Comparison of ENCODE assay signal across 8 cellular contexts in the genomic region with DNA sequence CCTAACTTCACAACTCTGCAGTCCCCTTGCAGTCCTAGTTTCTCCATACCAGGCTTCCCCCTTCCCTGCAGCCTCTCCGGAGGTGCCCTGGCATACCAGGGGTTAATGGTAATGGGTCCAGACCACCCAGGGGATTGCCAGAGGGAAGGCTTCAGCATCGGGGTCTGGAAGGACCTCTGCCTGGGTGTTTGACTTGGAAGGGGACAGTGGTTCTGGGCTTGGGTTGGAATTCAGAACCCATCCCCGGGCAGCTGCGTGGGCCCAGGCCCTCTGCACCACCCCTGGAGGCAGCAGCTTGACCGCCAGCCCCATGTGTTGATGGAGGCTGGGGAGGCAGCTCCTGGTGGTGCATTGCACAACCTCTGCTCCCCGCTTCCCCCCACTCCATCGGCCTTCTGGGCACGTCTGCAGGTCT. TPM values are rescaled to one million over a fixed set of nuclear protein-coding genes. Genes with fewer than 3 reads are reported as not detected.
DNase-seq lines count a peak whose midpoint lies in the region; ATAC-seq, FAIRE-seq and TF ChIP-seq lines count a peak whose summit lies in the region.

No MANE protein-coding gene starts in this region.

- H3K9ac ChIP-seq in astrocyte (ENCODE audit: low read length): peak overlapping the region; percentile 73

- DNase-seq in activated CD8-positive, alpha-beta memory T cell treated with anti-CD3 and anti-CD28 coated beads, Interleukin-2, amount 10 ng/mL, durations not matched to agents 7 days and 5 days: no peak
- no peak for DNase-seq in activated CD8-positive, alpha-beta memory T cell treated with anti-CD3 and anti-CD28 coated beads, Interleukin-2, amount 50 U/mL, for 48 hours
- no peak for DNase-seq in astrocyte (ENCODE audit: low read depth)
- no peak for DNase-seq in kidney epithelial cell (ENCODE audit: low read depth)
- peak in 1 of 2 donors; percentile 44 for DNase-seq in thyroid gland
- DNase-seq in LoVo (ENCODE audit: low spot score): no peak
- DNase-seq in NOMO-1 treated with DMSO at 0.1 percent for 48 hours (lab: John Stamatoyannopoulos, UW; ENCODE audit: unreplicated experiment): no peak
- no peak for DNase-seq in GOT3 (lab: John Stamatoyannopoulos, UW)

- CTCF ChIA-PET in activated CD8-positive, alpha-beta memory T cell treated with anti-CD3 and anti-CD28 coated beads, Interleukin-2, amount 10 ng/mL, durations not matched to agents 7 days and 5 days (lab: Charles Lee): interaction anchor here (0.7 to 1.4 kb wide), 2 partner anchors 48 to 68 kb away, joined by 3 to 4 read pairs; no protein-coding TSS in a partner anchor

- H3K9me3 ChIP-seq in astrocyte (ENCODE audit: insufficient read depth, low read depth, low read length) (no peaks in the 10 kb centered on the region), thyroid gland (no peaks in the 10 kb centered on the region)

- H3K36me3 ChIP-seq in astrocyte (ENCODE audit: insufficient read depth, low read length) (no peaks in the 10 kb centered on the region), kidney epithelial cell (ENCODE audit: control insufficient read depth, insufficient read depth, low read length) (peaks cover 1% of the 10 kb centered on the region), thyroid gland (no peaks in the 10 kb centered on the region)

- 29 to 43% methylated on average over 5 to 7 of the region's 8 CpGs for WGBS in thyroid gland, 2 donors

- peaks cover 5% of the 10 kb centered on the region for H3K4me1 Mint-ChIP-seq in activated CD8-positive, alpha-beta memory T cell treated with anti-CD3 and anti-CD28 coated beads, Interleukin-2, amount 10 ng/mL, durations not matched to agents 7 days and 5 days
- H3K4me1 Mint-ChIP-seq in astrocyte (ENCODE audit: low read depth, unreplicated experiment): peaks cover 13% of the 10 kb centered on the region

- no peak for ATAC-seq in activated CD8-positive, alpha-beta memory T cell treated with anti-CD3 and anti-CD28 coated beads, Interleukin-2, amount 10 ng/mL, durations not matched to agents 7 days and 5 days

- H3K4me1 ChIP-seq in astrocyte (ENCODE audit: insufficient read depth, low read length) (peaks cover 20% of the 10 kb centered on the region), thyroid gland (peaks cover 10 to 18% of the 10 kb centered on the region in 2 donors)

- H3K27ac ChIP-seq in astrocyte (ENCODE audit: low read depth, low read length): peak overlapping the region; percentile 17
- H3K27ac ChIP-seq in thyroid gland: peak overlapping the region; percentile 26 to 83 (median 36)

- H4K20me1 ChIP-seq in astrocyte (ENCODE audit: insufficient read depth, low read length): peaks cover 53% of the 10 kb centered on the region

- H3K27me3 Mint-ChIP-seq in activated CD8-positive, alpha-beta memory T cell treated with anti-CD3 and anti-CD28 coated beads, Interleukin-2, amount 10 ng/mL, durations not matched to agents 7 days and 5 days: peaks cover 27% of the 10 kb centered on the region
- peaks cover 4% of the 10 kb centered on the region for H3K27me3 Mint-ChIP-seq in astrocyte (ENCODE audit: low read depth, unreplicated experiment)

- H3K4me3 ChIP-seq in astrocyte (ENCODE audit: insufficient read depth, low read depth, low read length) (peak overlapping the region; percentile 61), kidney epithelial cell (ENCODE audit: low read depth, low read length) (peak overlapping the region; percentile 47), thyroid gland (replicated peaks in 1 of 3) (peak overlapping the region in 2 of 3 donors; percentile 62 to 83)

- intact Hi-C loops in thyroid gland (cut with DNase I): no loop called here

- FAIRE-seq in astrocyte (lab: Jason Lieb, UNC): no peak

- H3K4me3 Mint-ChIP-seq in activated CD8-positive, alpha-beta memory T cell treated with anti-CD3 and anti-CD28 coated beads, Interleukin-2, amount 10 ng/mL, durations not matched to agents 7 days and 5 days: peak overlapping the region; percentile 52
- H3K4me3 Mint-ChIP-seq in astrocyte (ENCODE audit: unreplicated experiment): peak overlapping the region; percentile 91

- no peaks in the 10 kb centered on the region for H3K36me3 Mint-ChIP-seq in activated CD8-positive, alpha-beta memory T cell treated with anti-CD3 and anti-CD28 coated beads, Interleukin-2, amount 10 ng/mL, durations not matched to agents 7 days and 5 days
- H3K36me3 Mint-ChIP-seq in astrocyte (ENCODE audit: low read depth, unreplicated experiment): peaks cover 8% of the 10 kb centered on the region

- H3K4me2 ChIP-seq in astrocyte (ENCODE audit: low read length): peak overlapping the region; percentile 87

- TF ChIP-seq CTCF in astrocyte (IDR thresholded peaks at IDR 0.05; ENCODE audit: insufficient read depth, low read depth, low read length) (no peak), kidney epithelial cell (IDR thresholded peaks at IDR 0.05; ENCODE audit: insufficient read depth, low read length, poor library complexity, severe bottlenecking) (no peak), thyroid gland (IDR thresholded peaks at IDR 0.05) (no peak)

- no peak overlapping the region for H2AFZ ChIP-seq in astrocyte (ENCODE audit: low read depth, low read length)

- H3K27ac Mint-ChIP-seq in activated CD8-positive, alpha-beta memory T cell treated with anti-CD3 and anti-CD28 coated beads, Interleukin-2, amount 10 ng/mL, durations not matched to agents 7 days and 5 days: no peak overlapping the region
- H3K27ac Mint-ChIP-seq in astrocyte (ENCODE audit: unreplicated experiment): peak overlapping the region; percentile 47

- H3K79me2 ChIP-seq in astrocyte (ENCODE audit: insufficient read depth, low read length): peaks cover 58% of the 10 kb centered on the region

- no peak for TF ChIP-seq POLR2A in thyroid gland (IDR thresholded peaks at IDR 0.05)

- H3K27me3 ChIP-seq in astrocyte (ENCODE audit: insufficient read depth, low read length) (no peaks in the 10 kb centered on the region), kidney epithelial cell (ENCODE audit: control insufficient read depth, insufficient read depth, low read length) (no peaks in the 10 kb centered on the region), thyroid gland (no peaks in the 10 kb centered on the region)

- H3K9me3 Mint-ChIP-seq in activated CD8-positive, alpha-beta memory T cell treated with anti-CD3 and anti-CD28 coated beads, Interleukin-2, amount 10 ng/mL, durations not matched to agents 7 days and 5 days (ENCODE audit: low read depth): no peaks in the 10 kb centered on the region
- H3K9me3 Mint-ChIP-seq in astrocyte (ENCODE audit: unreplicated experiment): no peaks in the 10 kb centered on the region

RNA-seq across cellular contexts. Expression of gene NCS1, which starts 1.3 kb away (rescaled TPM):
- total RNA-seq in activated CD8-positive, alpha-beta memory T cell treated with anti-CD3 and anti-CD28 coated beads, Interleukin-2, amount 10 ng/mL, durations not matched to agents 7 days and 5 days: 10 to 100 TPM in 1 of 2 experiments, 1 to 10 TPM in 1; 4.0 to 16.9 TPM
- total RNA-seq in astrocyte (119 and 126 TPM in 2 replicates), kidney epithelial cell (69.2 and 72.8 TPM in 2 replicates), thyroid gland (10 to 100 TPM; 31.0 to 85.4 (median 61.2) TPM)
